8 cellular contexts compared by ENCODE assay signal in the genomic region with DNA sequence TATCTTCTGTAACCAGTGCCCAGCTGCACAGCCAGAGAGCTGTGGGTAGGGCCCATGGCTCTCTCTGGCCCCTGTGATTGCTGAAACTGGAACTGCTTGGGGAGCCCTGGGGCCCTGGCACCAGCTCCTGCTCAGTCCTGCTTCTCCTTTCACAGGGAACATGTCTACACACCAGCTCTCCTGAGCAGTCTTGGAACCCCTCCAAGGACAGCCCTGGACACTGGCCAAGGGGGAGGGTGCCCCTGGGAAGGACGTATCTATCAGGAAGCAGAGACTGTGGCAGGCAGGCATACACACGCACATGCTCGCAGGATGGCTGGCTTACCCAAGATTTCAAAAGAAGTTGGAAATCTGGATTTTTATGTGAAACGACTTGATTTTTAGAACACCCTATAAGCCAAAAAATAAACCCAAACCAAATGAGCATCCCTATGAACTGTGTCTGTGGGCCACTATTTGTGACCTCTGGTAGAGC. TPM values are rescaled to one million over a fixed set of nuclear protein-coding genes. Genes with fewer than 3 reads are reported as not detected.
DNase-seq lines count a peak whose midpoint lies in the region; ATAC-seq and TF ChIP-seq lines count a peak whose summit lies in the region.

No MANE protein-coding gene starts in this region.

- TF ChIP-seq CTCF in LNCaP clone FGC (IDR thresholded peaks at IDR 0.05; ENCODE audit: control insufficient read depth, extremely low read depth, insufficient read depth), result no peak

- H3K9ac ChIP-seq in stomach smooth muscle (ENCODE audit: low read length in 2 of 2), result peak overlapping the region in 1 of 2 donors; percentile 1

- H3K36me3 ChIP-seq in stomach smooth muscle (ENCODE audit: control insufficient read depth in 2 of 2, insufficient read depth in 2 of 2, low read length in 2 of 2), result no peaks in the 10 kb centered on the region

- H3K9me3 ChIP-seq in stomach smooth muscle (ENCODE audit: control insufficient read depth in 2 of 2, low read length in 2 of 2), result no peaks in the 10 kb centered on the region

- H3K4me1 ChIP-seq in stomach smooth muscle (ENCODE audit: control insufficient read depth, insufficient read depth, low read length), result peaks cover 51% of the 10 kb centered on the region

- peak; percentile 91 for DNase-seq in DMS153 treated with DMSO at 0.1 percent for 48 hours (lab: John Stamatoyannopoulos, UW; ENCODE audit: unreplicated experiment)
- DNase-seq in LNCaP clone FGC (ENCODE audit: low read depth), result peak; percentile 94
- peak; percentile 84 to 92 for DNase-seq in SHP77 (lab: John Stamatoyannopoulos, UW)
- DNase-seq in cerebellum (ENCODE audit: low spot score), result peak; percentile 74
- peak; percentile 69 for DNase-seq in left kidney (ENCODE audit: low read depth, low spot score)

- H3K4me3 ChIP-seq in LNCaP clone FGC (ENCODE audit: low read depth, low read length), result no peak overlapping the region
- peak overlapping the region in 1 of 2 donors; percentile 15 for H3K4me3 ChIP-seq in stomach smooth muscle (ENCODE audit: low read length in 2 of 2)

- H3K27ac ChIP-seq in stomach smooth muscle (ENCODE audit: low read length), result peak overlapping the region; percentile 88

- H3K27me3 ChIP-seq in stomach smooth muscle (ENCODE audit: control insufficient read depth in 1 of 2, insufficient read depth in 2 of 2, low read length in 2 of 2), result no peaks in the 10 kb centered on the region

- no peak for ATAC-seq in HG03159 (IDR thresholded peaks at IDR 0.05; ENCODE audit: unreplicated experiment)
- ATAC-seq in GM21423 (IDR thresholded peaks at IDR 0.05; ENCODE audit: unreplicated experiment), result no peak

RNA-seq across cellular contexts. Expression of a gene that starts 8.8 kb away (rescaled TPM):
- 3.6 TPM for total RNA-seq in cerebellum

RNA-seq across cellular contexts. Expression of a gene that starts 58.4 kb away (rescaled TPM):
- total RNA-seq in cerebellum, result 20.5 TPM
